In the genomic region with DNA sequence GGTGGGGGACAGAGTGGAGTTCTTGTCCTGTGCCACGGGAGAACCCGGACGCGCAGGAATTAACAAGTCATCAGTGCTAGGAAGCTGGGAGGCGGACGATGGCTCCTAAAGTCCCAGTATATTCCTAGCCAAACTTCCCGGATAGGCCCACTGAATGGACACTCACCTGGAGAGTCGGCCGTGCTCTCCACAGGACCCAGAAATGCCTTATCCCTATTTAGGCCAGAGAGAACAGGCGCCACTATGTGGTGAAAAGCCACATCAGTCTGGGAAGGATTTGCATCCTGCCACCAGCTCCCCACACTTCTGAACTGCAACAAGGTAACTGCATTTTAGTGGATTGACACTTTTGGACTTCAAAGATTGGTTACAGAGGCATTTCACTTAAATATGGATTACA, we compare ENCODE assay signal across 8 cellular contexts. TPM values are rescaled to one million over a fixed set of nuclear protein-coding genes. Genes with fewer than 3 reads are reported as not detected.
DNase-seq lines count a peak whose midpoint lies in the region; ATAC-seq, FAIRE-seq and TF ChIP-seq lines count a peak whose summit lies in the region.

No MANE protein-coding gene starts in this region.

- H3K9me2 ChIP-seq in GM23248 (ENCODE audit: insufficient read depth), result no peaks in the 10 kb centered on the region

- H4K20me1 ChIP-seq in GM23248 (ENCODE audit: insufficient read depth) (no peaks in the 10 kb centered on the region), osteoblast (ENCODE audit: insufficient read depth, low read length) (no peaks in the 10 kb centered on the region)

- H3K36me3 ChIP-seq in GM23248 (ENCODE audit: low read depth), result no peaks in the 10 kb centered on the region
- H3K36me3 ChIP-seq in osteoblast (ENCODE audit: insufficient read depth, low read length), result peaks cover 9% of the 10 kb centered on the region

- H3K4me2 ChIP-seq in GM23248 (ENCODE audit: unreplicated experiment), result peak overlapping the region; percentile 78
- H3K4me2 ChIP-seq in osteoblast (ENCODE audit: insufficient read depth, low read length), result peak overlapping the region; percentile 94

- no peak for ATAC-seq in GM18511 (IDR thresholded peaks at IDR 0.05; ENCODE audit: unreplicated experiment)

- peak overlapping the region; percentile 95 for H2AFZ ChIP-seq in GM23248
- no peak overlapping the region for H2AFZ ChIP-seq in osteoblast (ENCODE audit: low read length)

- in situ Hi-C loops in GM23248 (cut with MboI), result no loop called here

- 16 to 29% methylated on average over 10 of the region's 10 CpGs for WGBS in GM23248 (ENCODE audit: low coverage in 1 of 2, low lambda C conversion rate in 2 of 2, missing lambda C conversion rate in 2 of 2), 2 experiments

- DNase-seq in AG10803 (ENCODE audit: low read depth), result peak; percentile 25
- DNase-seq in GM23248, result peak; percentile 56
- peak; percentile 6 for DNase-seq in SHP77 treated with DMSO at 0.1 percent for 48 hours (lab: John Stamatoyannopoulos, UW)
- peak; percentile 53 for DNase-seq in fibroblast of peridontal ligament (ENCODE audit: extremely low read depth)
- DNase-seq in osteoblast (ENCODE audit: insufficient read length, low spot score, missing footprints), result peak; percentile 76
- no peak for DNase-seq in posterior vena cava (ENCODE audit: low spot score)
- no peak for DNase-seq in GM19239 (ENCODE audit: insufficient read length, low spot score)

- H3K27me3 ChIP-seq in GM23248 (replicated peaks; ENCODE audit: insufficient read depth), result no peaks in the 10 kb centered on the region
- H3K27me3 ChIP-seq in osteoblast (ENCODE audit: insufficient read depth, low read length), result no peaks in the 10 kb centered on the region

- H3K4me1 ChIP-seq in GM23248 (ENCODE audit: insufficient read depth) (peaks cover 3% of the 10 kb centered on the region; the same call in 1 of the 2 replicates), osteoblast (ENCODE audit: insufficient read depth, low read length) (peaks cover 13% of the 10 kb centered on the region)

- TF ChIP-seq CTCF in AG10803 (conservative IDR thresholded peaks at IDR 0.05; ENCODE audit: low read length) (peak; percentile 48), osteoblast (IDR thresholded peaks at IDR 0.05; ENCODE audit: extremely low read depth, low read depth, low read length) (peak; percentile 51)

- no peaks in the 10 kb centered on the region for H3F3A ChIP-seq in GM23248 (ENCODE audit: insufficient read depth)

- H3K9me3 ChIP-seq in GM23248 (ENCODE audit: low read depth), result no peaks in the 10 kb centered on the region
- H3K9me3 ChIP-seq in osteoblast (ENCODE audit: low read depth, low read length), result no peaks in the 10 kb centered on the region

- intact Hi-C loops in posterior vena cava (cut with DNase I), result no loop called here

- H3K27ac ChIP-seq in GM23248, result no peak overlapping the region
- H3K27ac ChIP-seq in osteoblast (ENCODE audit: low read depth, low read length), result no peak overlapping the region

- no peaks in the 10 kb centered on the region for H3K79me2 ChIP-seq in GM23248 (ENCODE audit: insufficient read depth)
- peaks cover 3% of the 10 kb centered on the region for H3K79me2 ChIP-seq in osteoblast (ENCODE audit: insufficient read depth, low read length)

- H3K4me3 ChIP-seq in AG10803 (ENCODE audit: low read length) (no peak overlapping the region), GM23248 (peak overlapping the region; percentile 89), osteoblast (ENCODE audit: insufficient read depth, low read length) (peak overlapping the region; percentile 89)

- FAIRE-seq in GM19239 (lab: Jason Lieb, UNC), result no peak

- H3K9ac ChIP-seq in GM23248, result no peak overlapping the region

RNA-seq across cellular contexts. Expression of a gene that starts 1.1 kb away (rescaled TPM):
- 1.1 TPM in 1 of 2 replicates, not detected in the other for total RNA-seq in GM23248 (2014; rRNA removed; shearing (Covaris generic))
- 1.0 and 1.2 TPM in 2 replicates for polyA plus RNA-seq in GM23248 (2016; fragmentation: Nextera tagmentation; extraction: Ambion mirVana)
- total RNA-seq in osteoblast (1.5 and 2.5 TPM in 2 replicates), posterior vena cava (not detected)

Comparison
In these comparisons a context has a peak if more than half of its experiments do, and no peak if none do; other contexts are left out.
1. DNase-seq: peak in AG10803 (single experiment), GM23248 (single experiment), SHP77 treated with DMSO at 0.1 percent for 48 hours (single experiment), fibroblast of peridontal ligament (single experiment) and osteoblast (single experiment); none in posterior vena cava (single experiment) and GM19239 (single experiment).